1 cellular context compared by ENCODE assay signal in genomic region chr21:25682382-25682781, GRCh38.
TF ChIP-seq lines count a peak whose summit lies in the region.

No MANE protein-coding gene starts in this region.

TF ChIP-seq in WTC11, 78 proteins besides CTCF, POLR2A, EP300 and RAD21 (continued from another document):
- no peak for TF ChIP-seq ATF3 (CRISPR knock-in tag; conservative IDR thresholded peaks at IDR 0.05)
